16 cellular contexts compared by ENCODE assay signal in genomic region chr13:44015133-44015532, GRCh38.
DNase-seq lines count a peak whose midpoint lies in the region; ATAC-seq and TF ChIP-seq lines count a peak whose summit lies in the region.
"Had no signal": no experiment of that assay in that cellular context is flagged by ENCODE, and none has a peak within 500 bp of the region (broad histone marks: within the 10 kb centered on the region; RNA-seq: fewer than 3 reads in every experiment).

No MANE protein-coding gene starts in this region.

- H3K4me1 ChIP-seq in H9 (ENCODE audit: insufficient read depth, low read length) (no peaks in the 10 kb centered on the region), mesendoderm (ENCODE audit: control insufficient read depth, low read depth, low read length) (no peaks in the 10 kb centered on the region), smooth muscle cell (ENCODE audit: low read depth) (peaks cover 18% of the 10 kb centered on the region)
- H3K4me1 ChIP-seq: Caco-2, HAP-1 had no signal

- H2BK120ac ChIP-seq in H9 (ENCODE audit: low read depth, low read length, poor library complexity, severe bottlenecking) (no peak overlapping the region), mesendoderm (ENCODE audit: low read depth, low read length) (no peak overlapping the region)

- H3K4me3 Mint-ChIP-seq in H9, result no peak overlapping the region
- H3K4me3 Mint-ChIP-seq in activated CD8-positive, alpha-beta T cell treated with anti-CD3 and anti-CD28 coated beads, Interleukin-2, amount 10 ng/mL, durations not matched to agents 7 days and 5 days, result no peak overlapping the region
- H3K4me3 Mint-ChIP-seq: CD14-positive monocyte; CD8-positive, alpha-beta T cell had no signal

- H4K20me1 ChIP-seq in H9 (ENCODE audit: control insufficient read depth, insufficient read depth, insufficient read length) (no peaks in the 10 kb centered on the region), smooth muscle cell (ENCODE audit: low read depth) (no peaks in the 10 kb centered on the region)

- H3K27ac ChIP-seq in H9 (ENCODE audit: insufficient read length, low read depth, low read length) (no peak overlapping the region), mesendoderm (ENCODE audit: low read depth, low read length) (no peak overlapping the region), smooth muscle cell (ENCODE audit: low read depth) (peak overlapping the region; percentile 95)

- H3K27me3 Mint-ChIP-seq in H9 (ENCODE audit: low read depth), result no peaks in the 10 kb centered on the region
- H3K27me3 Mint-ChIP-seq in activated CD8-positive, alpha-beta T cell treated with anti-CD3 and anti-CD28 coated beads, Interleukin-2, amount 10 ng/mL, durations not matched to agents 7 days and 5 days (ENCODE audit: low read depth), result no peaks in the 10 kb centered on the region

- H3K36me3 ChIP-seq in mesendoderm (ENCODE audit: control insufficient read depth, insufficient read depth, low read length), result no peaks in the 10 kb centered on the region
- H3K36me3 ChIP-seq in smooth muscle cell (ENCODE audit: low read depth), result no peaks in the 10 kb centered on the region
- H3K36me3 ChIP-seq: HAP-1 had no signal

- H3K79me2 ChIP-seq in H9 (ENCODE audit: insufficient read depth, low read length), result no peaks in the 10 kb centered on the region
- H3K79me2 ChIP-seq in mesendoderm (ENCODE audit: control insufficient read depth, insufficient read depth, low read length), result no peaks in the 10 kb centered on the region
- H3K79me2 ChIP-seq in smooth muscle cell (ENCODE audit: low read depth), result no peaks in the 10 kb centered on the region

- no peak for DNase-seq in H9
- peak; percentile 53 for DNase-seq in RPMI7951 (ENCODE audit: low read depth)
- no peak for DNase-seq in mesendoderm
- DNase-seq in smooth muscle cell (lab: John Stamatoyannopoulos, UW; ENCODE audit: unreplicated experiment), result no peak
- DNase-seq in NCI-H748 (lab: John Stamatoyannopoulos, UW; ENCODE audit: unreplicated experiment), result no peak
- DNase-seq in activated CD8-positive, alpha-beta T cell treated with anti-CD3 and anti-CD28 coated beads, Interleukin-2, amount 10 ng/mL, durations not matched to agents 7 days and 5 days, result no peak
- DNase-seq: Caco-2; CD8-positive, alpha-beta T cell; DMS53; GF-D8; GOT3 had no signal

- H2BK20ac ChIP-seq in H9 (ENCODE audit: low read depth, low read length, poor library complexity, severe bottlenecking), result no peak overlapping the region

- no peak for ATAC-seq in GM19351 (IDR thresholded peaks at IDR 0.05; ENCODE audit: unreplicated experiment)
- no peak for ATAC-seq in GM21825 (IDR thresholded peaks at IDR 0.05; ENCODE audit: unreplicated experiment)
- ATAC-seq in activated CD8-positive, alpha-beta T cell treated with anti-CD3 and anti-CD28 coated beads, Interleukin-2, amount 10 ng/mL, durations not matched to agents 7 days and 5 days, result no peak
- ATAC-seq: CD8-positive, alpha-beta T cell; HepG2 had no signal

- H3K18ac ChIP-seq in H9 (ENCODE audit: insufficient read length, low read depth, low read length) (no peak overlapping the region), mesendoderm (ENCODE audit: low read length) (no peak overlapping the region)

- H3K4me1 Mint-ChIP-seq in H9, result peaks cover 7 to 10% of the 10 kb centered on the region in 2 experiments
- peaks cover 9% of the 10 kb centered on the region for H3K4me1 Mint-ChIP-seq in activated CD8-positive, alpha-beta T cell treated with anti-CD3 and anti-CD28 coated beads, Interleukin-2, amount 10 ng/mL, durations not matched to agents 7 days and 5 days (ENCODE audit: low read depth)

- H3K9ac ChIP-seq in H9 (ENCODE audit: extremely low read depth, insufficient read length, low read length) (no peak overlapping the region), mesendoderm (ENCODE audit: low read length) (no peak overlapping the region), smooth muscle cell (ENCODE audit: low read depth) (peak overlapping the region; percentile 75)

- H2AFZ ChIP-seq in H9 (ENCODE audit: low read length) (no peak overlapping the region), smooth muscle cell (ENCODE audit: low read depth) (peak overlapping the region; percentile 73)

- H2AK5ac ChIP-seq in H9 (ENCODE audit: insufficient read length, low read length) (no peak overlapping the region), mesendoderm (ENCODE audit: low read length) (peak overlapping the region; percentile 75)

- H3K4me2 ChIP-seq in H9 (ENCODE audit: insufficient read depth, insufficient read length, low read length) (no peak overlapping the region), mesendoderm (ENCODE audit: low read length) (no peak overlapping the region), smooth muscle cell (peak overlapping the region; percentile 73)

- WGBS in H9 (ENCODE audit: extremely low coverage, insufficient read length, low lambda C conversion rate), result no CpG with 5 or more reads among the region's 5 CpGs
- no CpG with 5 or more reads among the region's 5 CpGs for WGBS in mesendoderm (ENCODE audit: extremely low coverage, insufficient coverage, low lambda C conversion rate)
- WGBS in smooth muscle cell (ENCODE audit: low lambda C conversion rate), result 33% methylated on average over 5 of the region's 5 CpGs

- H2BK15ac ChIP-seq in H9 (ENCODE audit: low read depth, low read length) (no peak overlapping the region), mesendoderm (replicated peaks; ENCODE audit: low read depth) (no peak overlapping the region)

- H4K91ac ChIP-seq in H9 (ENCODE audit: insufficient read length, low read depth, low read length), result no peak overlapping the region

- H3K27me3 ChIP-seq in H9 (ENCODE audit: insufficient read depth, low read length), result no peaks in the 10 kb centered on the region
- no peaks in the 10 kb centered on the region for H3K27me3 ChIP-seq in mesendoderm (ENCODE audit: insufficient read depth, low read length, poor library complexity)
- H3K27me3 ChIP-seq in smooth muscle cell (ENCODE audit: low read depth), result no peaks in the 10 kb centered on the region

- H3K14ac ChIP-seq in H9 (ENCODE audit: insufficient read depth, low read length), result 0 out of 2 replicates have a peak overlapping the region, but pooled peaks have one; percentile 14

- H3K4me3 ChIP-seq in mesendoderm (ENCODE audit: low read length) (no peak overlapping the region), smooth muscle cell (no peak overlapping the region)
- H3K4me3 ChIP-seq: HAP-1 had no signal

- H3K9me3 Mint-ChIP-seq in H9, result no peaks in the 10 kb centered on the region
- no peaks in the 10 kb centered on the region for H3K9me3 Mint-ChIP-seq in activated CD8-positive, alpha-beta T cell treated with anti-CD3 and anti-CD28 coated beads, Interleukin-2, amount 10 ng/mL, durations not matched to agents 7 days and 5 days (ENCODE audit: insufficient read depth)
- H3K9me3 Mint-ChIP-seq: CD8-positive, alpha-beta T cell had no signal

- no peaks in the 10 kb centered on the region; a peak in 1 of 7 replicates for H3K36me3 Mint-ChIP-seq in H9 (ENCODE audit: insufficient read depth in 1 of 3, low read depth in 3 of 3)
- H3K36me3 Mint-ChIP-seq in activated CD8-positive, alpha-beta T cell treated with anti-CD3 and anti-CD28 coated beads, Interleukin-2, amount 10 ng/mL, durations not matched to agents 7 days and 5 days (ENCODE audit: low read depth), result no peaks in the 10 kb centered on the region
- H3K36me3 Mint-ChIP-seq: CD14-positive monocyte; CD8-positive, alpha-beta T cell had no signal

- H4K8ac ChIP-seq in H9 (replicated peaks; ENCODE audit: insufficient read length, low read depth, low read length), result no peak overlapping the region
- no peak overlapping the region for H4K8ac ChIP-seq in mesendoderm (ENCODE audit: low read depth, low read length)

- H2BK5ac ChIP-seq in H9 (ENCODE audit: insufficient read length, low read length), result no peak overlapping the region
- no peak overlapping the region for H2BK5ac ChIP-seq in mesendoderm (ENCODE audit: low read length)

- no peak overlapping the region for H3K23ac ChIP-seq in H9 (ENCODE audit: insufficient read length, low read depth, low read length)
- no peak overlapping the region for H3K23ac ChIP-seq in mesendoderm (ENCODE audit: low read length)

- peaks cover 30% of the 10 kb centered on the region for H3F3A ChIP-seq in smooth muscle cell (ENCODE audit: low read depth)

- H3K79me1 ChIP-seq in H9 (ENCODE audit: insufficient read depth, low read depth, low read length, poor library complexity, severe bottlenecking) (no peaks in the 10 kb centered on the region), mesendoderm (ENCODE audit: low read length) (no peaks in the 10 kb centered on the region)

- CTCF ChIA-PET in activated CD8-positive, alpha-beta T cell treated with anti-CD3 and anti-CD28 coated beads, Interleukin-2, amount 10 ng/mL, durations not matched to agents 7 days and 5 days (lab: Charles Lee), result no interaction called here

- TF ChIP-seq CTCF in H9 (conservative IDR thresholded peaks at IDR 0.05) (no peak), smooth muscle cell (IDR thresholded peaks at IDR 0.05; ENCODE audit: borderline replicate concordance, insufficient read depth, poor library complexity, severe bottlenecking) (no peak)

- POLR2A ChIA-PET in activated CD8-positive, alpha-beta T cell treated with anti-CD3 and anti-CD28 coated beads, Interleukin-2, amount 10 ng/mL, durations not matched to agents 7 days and 5 days (lab: Charles Lee), result no interaction called here

- no peak overlapping the region for H4K5ac ChIP-seq in H9 (ENCODE audit: insufficient read length, low read depth, low read length)
- H4K5ac ChIP-seq in mesendoderm (ENCODE audit: low read length), result no peak overlapping the region

- no peaks in the 10 kb centered on the region for H3K23me2 ChIP-seq in H9 (ENCODE audit: insufficient read length, low read depth, low read length, poor library complexity, severe bottlenecking)

- H2BK12ac ChIP-seq in H9 (ENCODE audit: insufficient read length, low read depth, low read length), result no peak overlapping the region

- H3K9me3 ChIP-seq in H9 (ENCODE audit: control insufficient read depth, low read depth, low read length) (no peaks in the 10 kb centered on the region), smooth muscle cell (replicated peaks; ENCODE audit: low read depth) (no peaks in the 10 kb centered on the region)
- H3K9me3 ChIP-seq: Caco-2, HAP-1 had no signal

- H3K27ac Mint-ChIP-seq in H9, result no peak overlapping the region; a peak in 1 of 7 replicates
- H3K27ac Mint-ChIP-seq in activated CD8-positive, alpha-beta T cell treated with anti-CD3 and anti-CD28 coated beads, Interleukin-2, amount 10 ng/mL, durations not matched to agents 7 days and 5 days, result no peak overlapping the region
- H3K27ac Mint-ChIP-seq: CD14-positive monocyte; CD8-positive, alpha-beta T cell had no signal

- no peak overlapping the region for H3T11ph ChIP-seq in H9 (ENCODE audit: low read length)

- H3K56ac ChIP-seq in H9 (ENCODE audit: insufficient read length, low read depth, low read length) (no peak overlapping the region), mesendoderm (ENCODE audit: low read length) (no peak overlapping the region)

- no peak overlapping the region for H3K4ac ChIP-seq in H9 (ENCODE audit: low read depth, low read length)
- H3K4ac ChIP-seq in mesendoderm (ENCODE audit: low read depth, low read length), result no peak overlapping the region
